Comparison of ENCODE assay signal across 20 cellular contexts in the genomic region with DNA sequence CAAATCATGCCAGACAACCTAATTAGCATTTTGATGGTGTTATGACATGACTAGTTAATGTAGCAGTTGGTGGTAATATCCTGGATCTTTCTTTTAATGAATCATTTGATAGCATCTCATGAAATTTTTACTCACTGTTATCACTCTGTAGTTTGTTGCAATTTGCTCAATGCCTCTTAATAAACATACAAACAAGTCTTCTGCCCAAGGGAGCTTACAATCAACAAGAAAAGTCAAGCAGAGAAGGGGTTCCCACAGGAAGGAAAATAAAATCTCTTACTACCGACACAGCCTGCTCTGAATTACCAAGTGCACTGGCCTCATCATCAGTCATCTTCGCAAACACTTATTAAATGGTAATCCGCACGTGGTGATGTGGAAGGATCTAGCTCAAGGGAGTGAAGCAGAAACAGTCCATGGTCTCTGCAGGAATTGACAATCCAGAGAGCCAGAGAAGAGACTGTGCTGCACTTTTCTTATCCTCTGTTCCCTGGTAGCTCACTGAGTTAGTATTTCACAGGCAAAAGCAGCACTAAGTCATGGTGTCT.
DNase-seq lines count a peak whose midpoint lies in the region; ATAC-seq and TF ChIP-seq lines count a peak whose summit lies in the region.
"Had no signal": no experiment of that assay in that cellular context is flagged by ENCODE, and none has a peak within 500 bp of the region (broad histone marks: within the 10 kb centered on the region; RNA-seq: fewer than 3 reads in every experiment).

No MANE protein-coding gene starts in this region.

- no peak overlapping the region for H3K4me3 ChIP-seq in HEK293 (ENCODE audit: low read depth, low read length)
- H3K4me3 ChIP-seq: GM23248 had no signal

- TF ChIP-seq CTCF in HEK293 (tag by site-specific recombination; IDR thresholded peaks at IDR 0.05): no peak
- TF ChIP-seq CTCF in VCaP (conservative IDR thresholded peaks at IDR 0.05): no peak

- CTCF ChIA-PET in HEK293 (lab: Yijun Ruan, JAX): interaction anchor here (0.5 kb wide), 1 partner anchor 233 kb away, joined by 4 read pairs; no protein-coding TSS in a partner anchor

- H3K36me3 ChIP-seq in HEK293 (ENCODE audit: control insufficient read depth in 2 of 2, insufficient read depth in 1 of 2, low read length in 2 of 2): no peaks in the 10 kb centered on the region
- H3K36me3 ChIP-seq: BE2C had no signal

- no peak overlapping the region; the same call in 1 of the 2 replicates for H3K27ac ChIP-seq in HEK293 (ENCODE audit: extremely low read depth, low read depth, low read length)
- H3K27ac ChIP-seq in VCaP: peak overlapping the region; percentile 74
- H3K27ac ChIP-seq: GM23248 had no signal

- DNase-seq in left kidney (ENCODE audit: low read depth, low spot score) (peak; percentile 26), NCI-H1930 (lab: John Stamatoyannopoulos, UW) (no peak), GDM1 (lab: John Stamatoyannopoulos, UW) (no peak)
- DNase-seq: ACHN; BE2C; C1 segment of cervical spinal cord; CD4-positive, CD25-positive, alpha-beta regulatory T cell; CD8-positive, alpha-beta memory T cell; COR-L47; DMS 273 treated with DMSO at 0.1 percent for 48 hours; DMS53; DND-41; EL; GM23248; H7 had no signal

- ATAC-seq in HG03097 (IDR thresholded peaks at IDR 0.05; ENCODE audit: low FRiP score, unreplicated experiment): no peak
- ATAC-seq: HCT116, HepG2 had no signal

- H3K4me1 ChIP-seq in HEK293 (ENCODE audit: control insufficient read depth, insufficient read depth, low read length): peaks cover 26% of the 10 kb centered on the region
- H3K4me1 ChIP-seq: BE2C had no signal

- POLR2A ChIA-PET in HEK293 (lab: Yijun Ruan, JAX): no interaction called here

- no peaks in the 10 kb centered on the region for H3K9me3 ChIP-seq in HEK293 (ENCODE audit: control insufficient read depth, insufficient read depth, low read depth, low read length)
- H3K9me3 ChIP-seq: BE2C had no signal

TF ChIP-seq in HEK293, 187 proteins besides CTCF, POLR2A, EP300 and RAD21:
- TF ChIP-seq ZNF664 (tag by site-specific recombination; IDR thresholded peaks at IDR 0.05) (peak; percentile 82), ZNF2 (tag by site-specific recombination; IDR thresholded peaks at IDR 0.05) (no peak), TRIM28 (IDR thresholded peaks at IDR 0.05; ENCODE audit: borderline replicate concordance, low read length) (peak; percentile 71; the same call in 1 of the 2 replicates)
